Comparison of ENCODE assay signal across 8 cellular contexts in the genomic region with DNA sequence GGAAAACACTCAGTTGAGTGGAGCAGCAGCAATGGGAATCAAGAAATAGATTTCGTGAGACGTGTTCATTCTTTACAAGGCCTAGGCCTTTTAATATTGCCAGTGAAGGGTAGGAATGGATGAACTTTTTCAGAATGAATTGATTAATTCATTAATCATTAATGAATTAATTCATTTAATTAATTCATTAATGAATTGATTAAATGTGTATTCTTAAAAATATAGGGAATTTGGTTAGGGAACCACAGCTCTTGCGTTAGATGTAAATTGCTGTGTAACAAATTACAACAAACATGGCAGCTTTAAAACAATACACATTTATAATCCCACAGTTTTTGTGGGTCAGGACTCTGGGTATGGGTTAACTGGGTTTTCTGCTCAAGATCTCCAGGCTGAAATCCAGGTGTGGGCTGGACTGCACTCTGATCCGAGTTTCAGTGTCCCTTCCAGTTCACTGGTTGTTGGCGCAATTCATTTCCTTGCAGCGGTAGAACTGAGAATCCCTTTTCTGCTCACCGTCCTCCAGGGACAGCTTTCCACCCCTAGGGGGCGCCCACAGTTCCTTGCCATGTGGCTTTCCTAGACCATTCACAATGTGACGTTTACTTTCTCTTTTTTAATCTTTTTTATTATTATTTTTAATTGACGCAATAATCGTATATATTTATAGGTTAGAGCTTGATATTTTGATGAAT. TPM values are rescaled to one million over a fixed set of nuclear protein-coding genes. Genes with fewer than 3 reads are reported as not detected.
DNase-seq lines count a peak whose midpoint lies in the region; ATAC-seq and TF ChIP-seq lines count a peak whose summit lies in the region.

No MANE protein-coding gene starts in this region.

- no peak overlapping the region for H3K27ac ChIP-seq in psoas muscle

- 54 to 63% (median 57%) methylated on average over 11 of the region's 11 CpGs for WGBS in psoas muscle, 3 donors

- ATAC-seq in GM19328 (IDR thresholded peaks at IDR 0.05; ENCODE audit: unreplicated experiment) (peak; percentile 81), HG03442 (IDR thresholded peaks at IDR 0.05; ENCODE audit: unreplicated experiment) (peak; percentile 93), psoas muscle (peak in 1 of 4 donors; percentile 48)

- no peaks in the 10 kb centered on the region for H3K9me3 ChIP-seq in psoas muscle

- no peak overlapping the region for H3K4me3 ChIP-seq in psoas muscle

- no peaks in the 10 kb centered on the region for H3K27me3 ChIP-seq in psoas muscle (ENCODE audit: insufficient read depth in 3 of 3, low read length in 2 of 3)

- H3K36me3 ChIP-seq in psoas muscle (ENCODE audit: insufficient read depth in 1 of 2, low read depth in 1 of 2) = no peaks in the 10 kb centered on the region

- intact Hi-C loops in head of caudate nucleus (cut with DNase I) (loop anchor here (10.0 kb wide), 1 partner anchor 542 kb away; no protein-coding TSS in a partner anchor), psoas muscle (cut with DNase I) (no loop called here)

- DNase-seq in COR-L47 (lab: John Stamatoyannopoulos, UW) (peak; percentile 25), RPMI7951 (ENCODE audit: low read depth) (peak; percentile 78), head of caudate nucleus (peak; percentile 12 to 87 (median 63)), psoas muscle (peak; percentile 53 to 78), foreskin melanocyte (no peak)
- DNase-seq in activated effector memory CD4-positive, alpha-beta T cell treated with Interleukin-2 at 50 U/mL for 16 hours = peak; percentile 40

- peak; percentile 58 for TF ChIP-seq CTCF in psoas muscle (IDR thresholded peaks at IDR 0.05)

- H3K4me1 ChIP-seq in psoas muscle = no peaks in the 10 kb centered on the region

RNA-seq across cellular contexts. Expression of a gene that starts 32.8 kb away (rescaled TPM):
- total RNA-seq in RPMI7951 (2014; rRNA removed; shearing (Covaris generic)) = under 0.01 TPM in 1 of 2 replicates, not detected in the other
- total RNA-seq in psoas muscle = under 1 TPM in 2 of 4 donors, not detected in 2; 0.17 to 0.26 TPM
- polyA plus RNA-seq in psoas muscle = under 1 TPM; 0.01 to 0.16 (median 0.04) TPM
